8 cellular contexts compared by ENCODE assay signal in genomic region chr16:68264128-68265077, GRCh38. TPM values are rescaled to one million over a fixed set of nuclear protein-coding genes. Genes with fewer than 3 reads are reported as not detected.
DNase-seq lines count a peak whose midpoint lies in the region; ATAC-seq and TF ChIP-seq lines count a peak whose summit lies in the region.

Gene SLC7A6, plus strand, starts transcription at chr16:68264526. Its CDS starts 10,201 bp downstream, at chr16:68274727.

- CTCF ChIA-PET in activated CD4-positive, alpha-beta T cell treated with anti-CD3 and anti-CD28 coated beads for 36 hours (lab: Charles Lee), result interaction anchor here (0.6 to 22.1 kb wide), 32 partner anchors 8 to 503 kb away, joined by 3 to 517 read pairs (median 4); partner anchors contain the start of genes PLA2G15, PRMT7 and SLC7A6OS

- H3K4me3 ChIP-seq in colonic mucosa, result peak within 1 kb of the TSS; percentile 83

- H3K36me3 ChIP-seq in colonic mucosa, result no peaks in the 10 kb centered on the region

- H3K4me1 Mint-ChIP-seq in activated CD4-positive, alpha-beta T cell treated with anti-CD3 and anti-CD28 coated beads for 36 hours, result peaks cover 43% of the 10 kb centered on the region

- peaks cover 26% of the 10 kb centered on the region for H3K36me3 Mint-ChIP-seq in activated CD4-positive, alpha-beta T cell treated with anti-CD3 and anti-CD28 coated beads for 36 hours (ENCODE audit: low read depth)

- ATAC-seq in HG02642 (IDR thresholded peaks at IDR 0.05; ENCODE audit: poor library complexity, unreplicated experiment), result peak; percentile 75
- peak; percentile 69 for ATAC-seq in activated CD4-positive, alpha-beta T cell treated with anti-CD3 and anti-CD28 coated beads for 36 hours
- peak; percentile 89 for ATAC-seq in left lobe of liver

- no peaks in the 10 kb centered on the region for H3K9me3 Mint-ChIP-seq in activated CD4-positive, alpha-beta T cell treated with anti-CD3 and anti-CD28 coated beads for 36 hours (ENCODE audit: low read depth)

- TF ChIP-seq CTCF in colonic mucosa (IDR thresholded peaks at IDR 0.05), result peak; percentile 65

- peak within 1 kb of the TSS; percentile 97 for H3K27ac Mint-ChIP-seq in activated CD4-positive, alpha-beta T cell treated with anti-CD3 and anti-CD28 coated beads for 36 hours

- H3K9me3 ChIP-seq in colonic mucosa, result no peaks in the 10 kb centered on the region

- H3K4me3 Mint-ChIP-seq in activated CD4-positive, alpha-beta T cell treated with anti-CD3 and anti-CD28 coated beads for 36 hours, result peak within 1 kb of the TSS; percentile 91

- POLR2A ChIA-PET in activated CD4-positive, alpha-beta T cell treated with anti-CD3 and anti-CD28 coated beads for 36 hours (lab: Charles Lee), result interaction anchor here (0.6 to 2.4 kb wide), 13 partner anchors 13 to 785 kb away, joined by 3 to 19 read pairs (median 4); partner anchors contain the start of genes NFATC3, PRMT7 and SLC7A6OS

- intact Hi-C loops in activated CD4-positive, alpha-beta T cell treated with anti-CD3 and anti-CD28 coated beads for 36 hours (cut with DNase I, micrococcal nuclease), result loop anchor here (1.0 to 10.0 kb wide), 14 partner anchors 12 to 702 kb away; partner anchors contain the start of genes CTCF (in 1 of the 2), NFATC3 (in 1 of the 2), PLA2G15 (in 1 of the 2) and PRMT7 (in 1 of the 2)
- intact Hi-C loops in colonic mucosa (cut with DNase I), result loop anchor here (5.0 kb wide), 1 partner anchor 48 kb away; the partner anchor contains the start of genes PRMT7 and SLC7A6OS

- DNase-seq in NCI-H1436 (lab: John Stamatoyannopoulos, UW), result peak; percentile 41
- no peak for DNase-seq in NCI-H1436 treated with DMSO at 0.1 percent for 48 hours (lab: John Stamatoyannopoulos, UW)
- DNase-seq in NCI-H146 treated with DMSO at 0.1 percent for 48 hours (lab: John Stamatoyannopoulos, UW; ENCODE audit: unreplicated experiment), result peak; percentile 13
- DNase-seq in activated CD4-positive, alpha-beta T cell treated with anti-CD3 and anti-CD28 coated beads for 36 hours, result peak; percentile 92
- peak; percentile 82 for DNase-seq in colonic mucosa
- peak; percentile 73 for DNase-seq in left lobe of liver (ENCODE audit: low spot score)
- DNase-seq in stimulated activated CD4-positive, alpha-beta T cell treated with anti-CD3 and anti-CD28 coated beads, Interleukin-2, amount 100 ng/mL, for 4 hours (ENCODE audit: low read depth), result peak; percentile 84

- no peaks in the 10 kb centered on the region for H3K27me3 ChIP-seq in colonic mucosa

- H3K27ac ChIP-seq in colonic mucosa, result peak within 1 kb of the TSS; percentile 91

- peak within 1 kb of the TSS; percentile 98 for H3K9ac ChIP-seq in colonic mucosa (ENCODE audit: low read depth in 2 of 2, low read length in 2 of 2)

- no peaks in the 10 kb centered on the region for H3K27me3 Mint-ChIP-seq in activated CD4-positive, alpha-beta T cell treated with anti-CD3 and anti-CD28 coated beads for 36 hours

- peaks cover 6% of the 10 kb centered on the region for H3K4me1 ChIP-seq in colonic mucosa

RNA-seq across cellular contexts. Expression of gene SLC7A6, which starts in this region (rescaled TPM):
- 10 to 100 TPM; 55.7 to 58.7 TPM for total RNA-seq in activated CD4-positive, alpha-beta T cell treated with anti-CD3 and anti-CD28 coated beads for 36 hours
- total RNA-seq in colonic mucosa (10 to 100 TPM; 22.0 to 42.2 TPM), left lobe of liver (1.6 TPM)
